ENCODE assay signal across 20 cellular contexts in genomic region chr2:173136614-173137013, GRCh38.
DNase-seq lines count a peak whose midpoint lies in the region; FAIRE-seq and TF ChIP-seq lines count a peak whose summit lies in the region.
"Had no signal": no experiment of that assay in that cellular context is flagged by ENCODE, and none has a peak within 500 bp of the region (broad histone marks: within the 10 kb centered on the region; RNA-seq: fewer than 3 reads in every experiment).

No MANE protein-coding gene starts in this region.

- H3K27ac ChIP-seq in ACC112 (ENCODE audit: low read depth, low read length) (no peak overlapping the region), keratinocyte (ENCODE audit: control insufficient read depth, insufficient read depth, low read length) (peak overlapping the region; percentile 83), Karpas-422 (ENCODE audit: low read length) (no peak overlapping the region)
- H3K27ac ChIP-seq: vagina had no signal

- TF ChIP-seq CTCF in keratinocyte (optimal IDR thresholded peaks at IDR 0.05 in 1 of 3, IDR thresholded peaks at IDR 0.05 in 1 of 3, conservative IDR thresholded peaks at IDR 0.05 in 1 of 3; ENCODE audit: extremely low read depth in 1 of 3, insufficient read depth in 2 of 3, low read length in 3 of 3) = no peak

- H3K9me3 ChIP-seq in keratinocyte (ENCODE audit: control insufficient read depth, low read depth, low read length) = no peaks in the 10 kb centered on the region
- no peaks in the 10 kb centered on the region for H3K9me3 ChIP-seq in Karpas-422 (ENCODE audit: low read length)
- H3K9me3 ChIP-seq: vagina had no signal

- H3K4me1 Mint-ChIP-seq in T-helper 1 cell treated with Interleukin-12 subunit alpha and Interleukin-12 subunit beta and Interleukin-4 antibody, amounts not matched to agents 30 μg/mL and 1 μg/mL, for 36 hours (ENCODE audit: low read depth) = peaks cover 52% of the 10 kb centered on the region

- H4K20me1 ChIP-seq in keratinocyte (ENCODE audit: control insufficient read depth, extremely low read depth, insufficient read depth, low read length) = no peaks in the 10 kb centered on the region
- H4K20me1 ChIP-seq in Karpas-422 (ENCODE audit: insufficient read depth, low read depth, low read length) = no peaks in the 10 kb centered on the region

- H3K9me2 ChIP-seq in Karpas-422 (replicated peaks; ENCODE audit: insufficient read depth, low read length) = no peaks in the 10 kb centered on the region

- H3K9me1 ChIP-seq in keratinocyte (ENCODE audit: control insufficient read depth, extremely low read depth, insufficient read depth, low read length) = no peaks in the 10 kb centered on the region

- peaks cover 25% of the 10 kb centered on the region for H3K4me1 ChIP-seq in ACC112 (ENCODE audit: control insufficient read depth, insufficient read depth, low read length, unreplicated experiment)
- H3K4me1 ChIP-seq in keratinocyte (ENCODE audit: control insufficient read depth, extremely low read depth, insufficient read depth, low read length) = peaks cover 39% of the 10 kb centered on the region
- no peaks in the 10 kb centered on the region for H3K4me1 ChIP-seq in Karpas-422 (ENCODE audit: low read length)

- no peak overlapping the region for H3K27ac Mint-ChIP-seq in T-helper 1 cell treated with Interleukin-12 subunit alpha and Interleukin-12 subunit beta and Interleukin-4 antibody, amounts not matched to agents 30 μg/mL and 1 μg/mL, for 36 hours
- H3K27ac Mint-ChIP-seq: activated naive CD4-positive, alpha-beta T cell treated with anti-CD3 and anti-CD28 coated beads, Interleukin-2, amount 50 U/mL, for 24 hours; T-cell had no signal

- FAIRE-seq in GM18507 (lab: Jason Lieb, UNC) (peak; percentile 31), keratinocyte (lab: Jason Lieb, UNC) (peak; percentile 86)
- FAIRE-seq: D721Med had no signal

- H2AFZ ChIP-seq in ACC112 (ENCODE audit: low read length, unreplicated experiment) = no peak overlapping the region
- peak overlapping the region; percentile 42 for H2AFZ ChIP-seq in keratinocyte (ENCODE audit: control insufficient read depth, low read length)
- no peak overlapping the region for H2AFZ ChIP-seq in Karpas-422 (ENCODE audit: low read length)

- H3K4me2 ChIP-seq in keratinocyte (ENCODE audit: control insufficient read depth, extremely low read depth, insufficient read depth, low read depth, low read length) = peak overlapping the region; percentile 92
- H3K4me2 ChIP-seq in Karpas-422 (ENCODE audit: low read depth, low read length, poor library complexity, severe bottlenecking) = no peak overlapping the region

- peaks cover 10% of the 10 kb centered on the region for H3K9me3 Mint-ChIP-seq in T-helper 1 cell treated with Interleukin-12 subunit alpha and Interleukin-12 subunit beta and Interleukin-4 antibody, amounts not matched to agents 30 μg/mL and 1 μg/mL, for 36 hours

- peak overlapping the region; percentile 14 for H3K4me3 Mint-ChIP-seq in T-helper 1 cell treated with Interleukin-12 subunit alpha and Interleukin-12 subunit beta and Interleukin-4 antibody, amounts not matched to agents 30 μg/mL and 1 μg/mL, for 36 hours
- H3K4me3 Mint-ChIP-seq: activated naive CD4-positive, alpha-beta T cell treated with anti-CD3 and anti-CD28 coated beads, Interleukin-2, amount 50 U/mL, for 24 hours had no signal

- dilution Hi-C loops in keratinocyte (cut with MboI; ENCODE audit: extremely low pct_ligation_motif_present, low sequenced_read_pairs) = no loop called here

- H3K9ac ChIP-seq in keratinocyte (ENCODE audit: control insufficient read depth, extremely low read depth, insufficient read depth, low read length) = peak overlapping the region; percentile 62
- H3K9ac ChIP-seq in Karpas-422 (ENCODE audit: low read length) = no peak overlapping the region

- H3K27me3 ChIP-seq in ACC112 (ENCODE audit: insufficient read depth, low read length) (no peaks in the 10 kb centered on the region), keratinocyte (ENCODE audit: control insufficient read depth, extremely low read depth, insufficient read depth, low read length) (no peaks in the 10 kb centered on the region), Karpas-422 (ENCODE audit: low read length) (no peaks in the 10 kb centered on the region)
- H3K27me3 ChIP-seq: vagina had no signal

- peak overlapping the region; percentile 47 for H3K4me3 ChIP-seq in ACC112 (ENCODE audit: low read depth, low read length)
- H3K4me3 ChIP-seq in keratinocyte (ENCODE audit: control insufficient read depth in 2 of 3, extremely low read depth in 1 of 3, insufficient read depth in 2 of 3, low read depth in 1 of 3, low read length in 3 of 3) = peak overlapping the region in 2 of 3 experiments; percentile 41 to 52
- no peak overlapping the region for H3K4me3 ChIP-seq in Karpas-422 (ENCODE audit: low read length)
- H3K4me3 ChIP-seq: vagina had no signal

- no peak for DNase-seq in GM18507 (ENCODE audit: extremely low spot score, insufficient read length, low read depth)
- DNase-seq in keratinocyte (ENCODE audit: low read depth, low spot score) = no peak
- DNase-seq in GM19240 (ENCODE audit: insufficient read length, low spot score) = no peak
- DNase-seq in DMS153 treated with DMSO at 0.1 percent for 48 hours (lab: John Stamatoyannopoulos, UW; ENCODE audit: unreplicated experiment) = no peak
- no peak for DNase-seq in Karpas-422
- DNase-seq in NCI-H1694 (lab: John Stamatoyannopoulos, UW) = no peak
- DNase-seq: activated CD4-positive, alpha-beta T cell treated with anti-CD3 and anti-CD28 coated beads for 1 hour; caudate nucleus; effector memory CD4-positive, alpha-beta T cell; foreskin fibroblast; left ventricle myocardium superior; NCI-H2029 treated with DMSO at 0.1 percent for 48 hours; NCI-H69; posterior cingulate gyrus; T-cell had no signal

- H3K27me3 Mint-ChIP-seq in T-helper 1 cell treated with Interleukin-12 subunit alpha and Interleukin-12 subunit beta and Interleukin-4 antibody, amounts not matched to agents 30 μg/mL and 1 μg/mL, for 36 hours (ENCODE audit: low read depth) = peaks cover 24% of the 10 kb centered on the region

- peaks cover 21% of the 10 kb centered on the region for H3K79me2 ChIP-seq in ACC112 (ENCODE audit: control insufficient read depth, insufficient read depth, low read length, unreplicated experiment)
- H3K79me2 ChIP-seq in keratinocyte (ENCODE audit: control insufficient read depth, insufficient read depth, low read length) = peaks cover 24% of the 10 kb centered on the region
- no peaks in the 10 kb centered on the region for H3K79me2 ChIP-seq in Karpas-422 (ENCODE audit: low read length)

- peaks cover 12% of the 10 kb centered on the region for H3K36me3 Mint-ChIP-seq in T-helper 1 cell treated with Interleukin-12 subunit alpha and Interleukin-12 subunit beta and Interleukin-4 antibody, amounts not matched to agents 30 μg/mL and 1 μg/mL, for 36 hours (ENCODE audit: low read depth)
- H3K36me3 Mint-ChIP-seq: T-cell had no signal

- peaks cover 10% of the 10 kb centered on the region for H3K36me3 ChIP-seq in ACC112 (ENCODE audit: insufficient read depth, low read length)
- H3K36me3 ChIP-seq in keratinocyte (ENCODE audit: control insufficient read depth in 2 of 2, extremely low read depth in 1 of 2, insufficient read depth in 2 of 2, low read length in 2 of 2) = no peaks in the 10 kb centered on the region
- no peaks in the 10 kb centered on the region for H3K36me3 ChIP-seq in Karpas-422 (ENCODE audit: insufficient read depth, low read length)
- H3K36me3 ChIP-seq: vagina had no signal
